1 cellular context compared by ENCODE assay signal in genomic region chr12:49959570-49960473, GRCh38.
A peak's percentile ranks its signal among the peaks of the same experiment; 100 is the strongest.
TF ChIP-seq lines count a peak whose summit lies in the region.

No MANE protein-coding gene starts in this region.

TF ChIP-seq in HEK293, 187 proteins besides CTCF, POLR2A, EP300 and RAD21 (continued from another document):
- no peak for TF ChIP-seq KLF17 (tag by site-specific recombination; IDR thresholded peaks at IDR 0.05)
- no peak for TF ChIP-seq PBX3 (CRISPR knock-in tag; IDR thresholded peaks at IDR 0.05)
- TF ChIP-seq PRDM10 (tag by site-specific recombination; IDR thresholded peaks at IDR 0.05) = 0 out of 2 replicates have a peak, but pooled peaks have one; percentile 9
- peak; percentile 46; the same call in 1 of the 2 replicates for TF ChIP-seq ZNF335 (tag by site-specific recombination; conservative IDR thresholded peaks at IDR 0.05)
